ENCODE assay signal across 25 cellular contexts in the genomic region with DNA sequence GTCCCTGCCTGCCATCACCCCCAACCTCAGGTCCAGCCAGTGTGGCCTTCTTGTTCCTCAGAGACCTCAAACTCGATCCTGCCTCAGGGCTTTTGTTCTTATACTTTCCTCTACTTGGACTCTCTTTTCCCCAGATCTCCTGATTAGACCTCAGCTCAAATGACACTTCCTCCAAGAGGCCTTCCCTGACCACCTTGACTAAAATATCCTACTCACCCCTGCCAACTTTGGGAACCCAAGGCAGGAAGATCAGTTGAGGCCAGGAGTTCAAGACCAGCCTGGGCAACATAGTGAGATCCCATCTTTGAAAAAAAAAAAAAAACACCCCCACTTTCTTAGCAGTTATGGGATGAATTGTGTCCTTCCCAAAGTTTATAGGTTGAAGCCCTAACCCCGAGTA.
A peak's percentile ranks its signal among the peaks of the same experiment; 100 is the strongest.
DNase-seq lines count a peak whose midpoint lies in the region; ATAC-seq and TF ChIP-seq lines count a peak whose summit lies in the region.
"Had no signal": no experiment of that assay in that cellular context is flagged by ENCODE, and none has a peak within 500 bp of the region (broad histone marks: within the 10 kb centered on the region; RNA-seq: fewer than 3 reads in every experiment).

No MANE protein-coding gene starts in this region.

- CTCF ChIA-PET in Caco-2 (lab: Charles Lee), result interaction anchor here (0.6 kb wide), 1 partner anchor 143 kb away, joined by 3 read pairs; no protein-coding TSS in a partner anchor

- H3K4me1 ChIP-seq in Caco-2 (peaks cover 7% of the 10 kb centered on the region; the same call in 1 of the 2 replicates), mucosa of rectum (ENCODE audit: control insufficient read depth in 2 of 2, insufficient read depth in 2 of 2, low read length in 2 of 2) (no peaks in the 10 kb centered on the region)

- TF ChIP-seq CTCF in Caco-2 (IDR thresholded peaks at IDR 0.05; ENCODE audit: insufficient read depth in 1 of 2, low read depth in 1 of 2, low read length in 1 of 2, severe bottlenecking in 1 of 2, unreplicated experiment in 1 of 2) (no peak), SU-DHL-6 (IDR thresholded peaks at IDR 0.05; ENCODE audit: insufficient read depth, low read length, poor library complexity, severe bottlenecking) (no peak)

- H3K4me1 Mint-ChIP-seq in Caco-2 (ENCODE audit: low read depth, unreplicated experiment), result peaks cover 9% of the 10 kb centered on the region
- H3K4me1 Mint-ChIP-seq in IgD-negative memory B cell, result peaks cover 13 to 30% (median 22%) of the 10 kb centered on the region in 3 donors

- H3K27ac ChIP-seq in SU-DHL-6 (ENCODE audit: low read depth, low read length) (peak overlapping the region; percentile 99), mucosa of rectum (ENCODE audit: low read depth in 2 of 2, low read length in 2 of 2) (peak overlapping the region; percentile 17 to 67)
- H3K27ac ChIP-seq: HL-60, RWPE1 had no signal

- ATAC-seq in HG03045 (IDR thresholded peaks at IDR 0.05; ENCODE audit: unreplicated experiment), result no peak
- no peak for ATAC-seq in HG02970 (IDR thresholded peaks at IDR 0.05; ENCODE audit: low FRiP score, unreplicated experiment)
- ATAC-seq: HCT116 had no signal

- H2AFZ ChIP-seq in SU-DHL-6 (ENCODE audit: low read depth, low read length, severe bottlenecking), result no peak overlapping the region

- no peak overlapping the region for H3K4me3 ChIP-seq in Caco-2 (ENCODE audit: low read depth, low read length)
- H3K4me3 ChIP-seq in SU-DHL-6 (ENCODE audit: insufficient read depth, low read length, poor library complexity, severe bottlenecking), result peak overlapping the region; percentile 22
- no peak overlapping the region for H3K4me3 ChIP-seq in mucosa of rectum (ENCODE audit: low read length in 2 of 2)
- H3K4me3 ChIP-seq: MG63 had no signal

- no peaks in the 10 kb centered on the region for H4K20me1 ChIP-seq in SU-DHL-6 (ENCODE audit: low read depth, low read length)

- peaks cover 15% of the 10 kb centered on the region for H3K9me3 ChIP-seq in Caco-2
- peaks cover 2% of the 10 kb centered on the region; the same call in 1 of the 2 replicates for H3K9me3 ChIP-seq in SU-DHL-6 (ENCODE audit: insufficient read depth, low read length)
- no peaks in the 10 kb centered on the region for H3K9me3 ChIP-seq in mucosa of rectum (ENCODE audit: control insufficient read depth in 2 of 2, low read length in 2 of 2)

- no peaks in the 10 kb centered on the region for H3K79me2 ChIP-seq in SU-DHL-6 (ENCODE audit: insufficient read depth, low read length)

- peaks cover 10% of the 10 kb centered on the region for H3K9me3 Mint-ChIP-seq in Caco-2 (ENCODE audit: unreplicated experiment)
- H3K9me3 Mint-ChIP-seq in IgD-negative memory B cell, result peaks cover 0 to 2% (median 0%) of the 10 kb centered on the region in 3 donors

- no peaks in the 10 kb centered on the region for H3K27me3 ChIP-seq in Caco-2 (replicated peaks; ENCODE audit: control insufficient read depth, insufficient read depth, low read length)
- no peaks in the 10 kb centered on the region for H3K27me3 ChIP-seq in SU-DHL-6 (ENCODE audit: low read length)
- H3K27me3 ChIP-seq in mucosa of rectum (ENCODE audit: control insufficient read depth in 2 of 2, insufficient read depth in 2 of 2, low read length in 2 of 2), result no peaks in the 10 kb centered on the region
- H3K27me3 ChIP-seq: MG63 had no signal

- no peaks in the 10 kb centered on the region for H3K36me3 ChIP-seq in Caco-2 (ENCODE audit: control insufficient read depth, insufficient read depth, low read length)
- 0 out of 2 replicates have a peak, but pooled peaks cover under 1% of the 10 kb centered on the region for H3K36me3 ChIP-seq in SU-DHL-6 (ENCODE audit: low read length)
- H3K36me3 ChIP-seq in mucosa of rectum (ENCODE audit: control insufficient read depth in 2 of 2, insufficient read depth in 2 of 2, low read length in 2 of 2), result no peaks in the 10 kb centered on the region
- H3K36me3 ChIP-seq: MG63 had no signal

- DNase-seq in Caco-2 (no peak), foreskin melanocyte (no peak)
- DNase-seq in activated CD4-positive, alpha-beta T cell treated with anti-CD3 and anti-CD28 coated beads, Interleukin-2, amount 50 U/mL, for 1 hour, result no peak
- DNase-seq: C1 segment of cervical spinal cord; Calu3; CD8-positive, alpha-beta memory T cell; DMS79 treated with DMSO at 0.1 percent for 48 hours; GF-D8; KBM-7; MG63; NCI-H2029; NCI-H446; NCI-H524 treated with DMSO at 0.1 percent for 48 hours; NCI-H774; NK-92 treated with Interleukin-12 subunit alpha and Interleukin-12 subunit beta, amount 100 ng/mL, for 24 hours; SHP77; T-helper 1 cell had no signal

- intact Hi-C loops in Caco-2 (cut with micrococcal nuclease; ENCODE audit: unreplicated experiment), result no loop called here

- H3K9ac ChIP-seq in SU-DHL-6 (ENCODE audit: low read length) (peak overlapping the region; percentile 60), mucosa of rectum (ENCODE audit: low read depth in 1 of 2, low read length in 2 of 2) (no peak overlapping the region)

- H3F3A ChIP-seq in SU-DHL-6 (ENCODE audit: insufficient read depth), result peaks cover 48% of the 10 kb centered on the region

- H3K4me3 Mint-ChIP-seq in Caco-2 (ENCODE audit: unreplicated experiment) (no peak overlapping the region), IgD-negative memory B cell (no peak overlapping the region)
- H3K4me3 Mint-ChIP-seq: CD8-positive, alpha-beta memory T cell had no signal

- H3K36me3 Mint-ChIP-seq in Caco-2 (ENCODE audit: insufficient read depth, unreplicated experiment) (no peaks in the 10 kb centered on the region), IgD-negative memory B cell (peaks cover 3% of the 10 kb centered on the region)

- H3K27me3 Mint-ChIP-seq in Caco-2 (ENCODE audit: insufficient read depth, unreplicated experiment) (peaks cover 2% of the 10 kb centered on the region), IgD-negative memory B cell (peaks cover 1% of the 10 kb centered on the region)

- BruUV-seq in Caco-2 (replicated peaks; lab: Mats Ljungman, UMichigan), result no TSS peak

- H3K27ac Mint-ChIP-seq in Caco-2 (ENCODE audit: unreplicated experiment) (peak overlapping the region; percentile 5), IgD-negative memory B cell (peak overlapping the region in 2 of 3 donors; percentile 6 to 64)

- POLR2A ChIA-PET in Caco-2 (lab: Charles Lee), result no interaction called here

- H3K4me2 ChIP-seq in SU-DHL-6 (ENCODE audit: low read depth, low read length, poor library complexity, severe bottlenecking), result peak overlapping the region; percentile 70

- H3K9me2 ChIP-seq in SU-DHL-6 (replicated peaks; ENCODE audit: insufficient read depth, low read length), result no peaks in the 10 kb centered on the region
